ENCODE assay signal across 28 cellular contexts in the genomic region with DNA sequence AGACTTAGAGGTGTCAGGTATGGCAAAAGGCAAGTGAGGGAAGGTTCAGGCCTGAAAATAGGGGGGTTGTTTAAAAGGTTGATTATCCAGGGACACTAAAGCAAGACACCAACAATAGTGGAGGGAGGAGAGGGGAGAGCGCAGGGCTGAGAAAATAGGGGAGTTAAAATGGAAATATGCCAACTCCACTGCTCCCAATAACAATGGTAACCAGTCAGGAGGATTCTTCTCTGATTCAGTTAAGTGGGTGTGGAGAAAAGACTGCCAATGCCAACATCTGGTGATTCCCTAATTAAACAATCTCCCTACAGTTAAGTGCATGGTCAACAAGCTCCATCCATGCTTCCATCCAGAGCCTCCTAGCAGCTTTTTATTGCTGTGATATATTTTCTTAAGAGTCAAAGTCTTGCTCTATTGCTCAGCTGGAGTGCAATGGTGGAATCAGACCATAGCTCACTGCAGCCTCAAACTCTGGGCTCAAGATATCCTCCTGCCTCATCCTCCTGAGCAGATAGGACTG.
DNase-seq lines count a peak whose midpoint lies in the region; ATAC-seq and TF ChIP-seq lines count a peak whose summit lies in the region.
"Had no signal": no experiment of that assay in that cellular context is flagged by ENCODE, and none has a peak within 500 bp of the region (broad histone marks: within the 10 kb centered on the region; RNA-seq: fewer than 3 reads in every experiment).

No MANE protein-coding gene starts in this region.

- H3K4me3 ChIP-seq in breast epithelium: no peak overlapping the region
- H3K4me3 ChIP-seq: A549, lower lobe of right lung, neural progenitor cell, SK-N-MC, spleen, tibial nerve had no signal

- DNase-seq in DMS153 treated with DMSO at 0.1 percent for 48 hours (lab: John Stamatoyannopoulos, UW; ENCODE audit: unreplicated experiment): peak; percentile 88
- DNase-seq in NCI-H146 (lab: John Stamatoyannopoulos, UW): peak; percentile 10
- peak; percentile 58 for DNase-seq in NCI-H510A treated with DMSO at 0.1 percent for 48 hours (lab: John Stamatoyannopoulos, UW)
- DNase-seq in immature natural killer cell: no peak
- no peak for DNase-seq in cerebellum (ENCODE audit: low spot score)
- DNase-seq in Right ventricle myocardium superior: no peak
- no peak for DNase-seq in breast epithelium (ENCODE audit: low spot score in 2 of 2)
- no peak for DNase-seq in NCI-H82 (lab: John Stamatoyannopoulos, UW)
- DNase-seq: activated CD4-positive, alpha-beta T cell treated with anti-CD3 and anti-CD28 coated beads, Interleukin-2, amount 50 U/mL, for 48 hours; activated naive CD4-positive, alpha-beta T cell treated with anti-CD3 and anti-CD28 coated beads, Interleukin-2, amount 10 ng/mL, durations not matched to agents 7 days and 5 days; AML-193; CD4-positive, alpha-beta memory T cell; kidney; lower lobe of right lung; NCI-H1930; NCI-H526; posterior cingulate gyrus; right cardiac atrium; RPMI8226; spleen had no signal

- TF ChIP-seq CTCF in breast epithelium (IDR thresholded peaks at IDR 0.05): no peak

- intact Hi-C loops in Right ventricle myocardium superior (cut with DNase I) (no loop called here), breast epithelium (cut with DNase I; ENCODE audit: low total_unique reads) (no loop called here)

- H3K4me3 Mint-ChIP-seq in immature natural killer cell: peak overlapping the region in 1 of 5 donors; percentile 11
- H3K4me3 Mint-ChIP-seq: activated naive CD4-positive, alpha-beta T cell treated with anti-CD3 and anti-CD28 coated beads, Interleukin-2, amount 10 ng/mL, durations not matched to agents 7 days and 5 days; brain; CD4-positive, alpha-beta memory T cell; neural progenitor cell; T-helper 1 cell treated with Interleukin-12 subunit alpha and Interleukin-12 subunit beta and Interleukin-4 antibody, amounts not matched to agents 30 μg/mL and 1 μg/mL, for 36 hours had no signal

- peaks cover 0 to 2% (median 0%) of the 10 kb centered on the region in 3 donors for H3K27me3 Mint-ChIP-seq in immature natural killer cell (ENCODE audit: low read depth in 3 of 3)
- H3K27me3 Mint-ChIP-seq: CD4-positive, alpha-beta memory T cell had no signal

- H3K36me3 Mint-ChIP-seq in immature natural killer cell: no peaks in the 10 kb centered on the region
- H3K36me3 Mint-ChIP-seq: activated naive CD4-positive, alpha-beta T cell treated with anti-CD3 and anti-CD28 coated beads, Interleukin-2, amount 10 ng/mL, durations not matched to agents 7 days and 5 days; brain; neural progenitor cell had no signal

- no peaks in the 10 kb centered on the region for H3K9me3 Mint-ChIP-seq in immature natural killer cell
- H3K9me3 Mint-ChIP-seq: activated naive CD4-positive, alpha-beta T cell treated with anti-CD3 and anti-CD28 coated beads, Interleukin-2, amount 10 ng/mL, durations not matched to agents 7 days and 5 days; brain; CD4-positive, alpha-beta memory T cell; neural progenitor cell; T-helper 1 cell treated with Interleukin-12 subunit alpha and Interleukin-12 subunit beta and Interleukin-4 antibody, amounts not matched to agents 30 μg/mL and 1 μg/mL, for 36 hours had no signal

- no peaks in the 10 kb centered on the region for H3K27me3 ChIP-seq in breast epithelium
- H3K27me3 ChIP-seq: neural progenitor cell, spleen had no signal

- H3K4me1 Mint-ChIP-seq in immature natural killer cell: peaks cover 89 to 100% of the 10 kb centered on the region in 2 donors
- H3K4me1 Mint-ChIP-seq: activated naive CD4-positive, alpha-beta T cell treated with anti-CD3 and anti-CD28 coated beads, Interleukin-2, amount 10 ng/mL, durations not matched to agents 7 days and 5 days had no signal

- TF ChIP-seq POLR2A in breast epithelium (IDR thresholded peaks at IDR 0.05): no peak

- no peak overlapping the region for H3K27ac ChIP-seq in breast epithelium
- H3K27ac ChIP-seq: A549, KMS-11, lower lobe of right lung, neural progenitor cell, SK-N-MC, spleen, tibial nerve had no signal

- H3K36me3 ChIP-seq in breast epithelium: no peaks in the 10 kb centered on the region
- H3K36me3 ChIP-seq: lower lobe of right lung, neural progenitor cell, tibial nerve had no signal

- H3K27ac Mint-ChIP-seq in immature natural killer cell: peak overlapping the region in 5 of 6 donors; percentile 45 to 78 (median 53)
- H3K27ac Mint-ChIP-seq: activated naive CD4-positive, alpha-beta T cell treated with anti-CD3 and anti-CD28 coated beads, Interleukin-2, amount 10 ng/mL, durations not matched to agents 7 days and 5 days; brain; neural progenitor cell; T-helper 1 cell treated with Interleukin-12 subunit alpha and Interleukin-12 subunit beta and Interleukin-4 antibody, amounts not matched to agents 30 μg/mL and 1 μg/mL, for 36 hours had no signal

- no peak for ATAC-seq in Right ventricle myocardium superior (ENCODE audit: poor library complexity)
- ATAC-seq: A549, HCT116, lower lobe of right lung, right cardiac atrium had no signal

- H3K4me1 ChIP-seq in breast epithelium: peaks cover 0 to 10% of the 10 kb centered on the region in 2 donors

- no peaks in the 10 kb centered on the region for H3K9me3 ChIP-seq in breast epithelium
- H3K9me3 ChIP-seq: A549, lower lobe of right lung, spleen, tibial nerve had no signal

Comparison
In these comparisons a context has a peak if more than half of its experiments do, and no peak if none do; other contexts are left out.
1. DNase-seq: peak in DMS153 treated with DMSO at 0.1 percent for 48 hours (single experiment), NCI-H146 (single experiment) and NCI-H510A treated with DMSO at 0.1 percent for 48 hours (single experiment); none in immature natural killer cell (0 of 3), cerebellum (single experiment), Right ventricle myocardium superior (single experiment), breast epithelium (0 of 2) and NCI-H82 (single experiment).